In genomic region chr6:137496392-137496767, GRCh38 we compare ENCODE assay signal across 18 cellular contexts. TPM values are rescaled to one million over a fixed set of nuclear protein-coding genes. Genes with fewer than 3 reads are reported as not detected.
DNase-seq lines count a peak whose midpoint lies in the region; ATAC-seq and TF ChIP-seq lines count a peak whose summit lies in the region.
"Had no signal": no experiment of that assay in that cellular context is flagged by ENCODE, and none has a peak within 500 bp of the region (broad histone marks: within the 10 kb centered on the region; RNA-seq: fewer than 3 reads in every experiment).

No MANE protein-coding gene starts in this region.

- peak overlapping the region; percentile 12 for H3K4me3 Mint-ChIP-seq in activated T-cell treated with anti-CD3 and anti-CD28 coated beads, Interleukin-2, amount 50 U/mL, for 24 hours
- H3K4me3 Mint-ChIP-seq in progenitor cell of endocrine pancreas (ENCODE audit: low read depth) = no peak overlapping the region

- H3K4me1 Mint-ChIP-seq in activated T-cell treated with anti-CD3 and anti-CD28 coated beads, Interleukin-2, amount 50 U/mL, for 24 hours (ENCODE audit: low read depth) = peaks cover 60% of the 10 kb centered on the region
- peaks cover 4% of the 10 kb centered on the region for H3K4me1 Mint-ChIP-seq in progenitor cell of endocrine pancreas (ENCODE audit: low read depth)

- TF ChIP-seq CTCF in esophagus muscularis mucosa (IDR thresholded peaks at IDR 0.05) = no peak
- no peak for TF ChIP-seq CTCF in progenitor cell of endocrine pancreas (IDR thresholded peaks at IDR 0.05; ENCODE audit: unreplicated experiment)

- WGBS in esophagus muscularis mucosa = 9% methylated on average over 16 of the region's 16 CpGs

- H3K9me3 Mint-ChIP-seq in activated T-cell treated with anti-CD3 and anti-CD28 coated beads, Interleukin-2, amount 50 U/mL, for 24 hours = no peaks in the 10 kb centered on the region
- H3K9me3 Mint-ChIP-seq in progenitor cell of endocrine pancreas (ENCODE audit: low read depth) = no peaks in the 10 kb centered on the region

- peaks cover 29% of the 10 kb centered on the region; the same call in 1 of the 2 replicates for H3K4me1 ChIP-seq in HUES6 (ENCODE audit: control insufficient read depth, insufficient read depth, low read length)
- peaks cover 33 to 59% (median 53%) of the 10 kb centered on the region in 4 donors for H3K4me1 ChIP-seq in esophagus muscularis mucosa

- no peaks in the 10 kb centered on the region for H3K36me3 Mint-ChIP-seq in activated T-cell treated with anti-CD3 and anti-CD28 coated beads, Interleukin-2, amount 50 U/mL, for 24 hours (ENCODE audit: low read depth)
- H3K36me3 Mint-ChIP-seq in progenitor cell of endocrine pancreas (ENCODE audit: insufficient read depth) = no peaks in the 10 kb centered on the region

- H3K27me3 ChIP-seq in HUES6 (ENCODE audit: control insufficient read depth, insufficient read depth, low read length) (peaks cover 100% of the 10 kb centered on the region), esophagus muscularis mucosa (peaks cover 23 to 90% (median 77%) of the 10 kb centered on the region in 4 donors)

- intact Hi-C loops in esophagus muscularis mucosa (cut with DNase I) = no loop called here

- H3K27me3 Mint-ChIP-seq in activated T-cell treated with anti-CD3 and anti-CD28 coated beads, Interleukin-2, amount 50 U/mL, for 24 hours = peaks cover 89% of the 10 kb centered on the region
- peaks cover 94% of the 10 kb centered on the region for H3K27me3 Mint-ChIP-seq in progenitor cell of endocrine pancreas

- no peak overlapping the region for H3K27ac ChIP-seq in HUES6 (ENCODE audit: low read depth, low read length)
- no peak overlapping the region for H3K27ac ChIP-seq in esophagus muscularis mucosa (replicated peaks in 1 of 4)
- H3K27ac ChIP-seq: breast epithelium, thoracic aorta had no signal

- H3K27ac Mint-ChIP-seq in activated T-cell treated with anti-CD3 and anti-CD28 coated beads, Interleukin-2, amount 50 U/mL, for 24 hours = no peak overlapping the region
- peak overlapping the region; percentile 27 for H3K27ac Mint-ChIP-seq in progenitor cell of endocrine pancreas

- no peak for TF ChIP-seq EP300 in esophagus muscularis mucosa (IDR thresholded peaks at IDR 0.05)

- DNase-seq in activated T-cell treated with anti-CD3 and anti-CD28 coated beads, Interleukin-2, amount 50 U/mL, for 24 hours = peak; percentile 37
- DNase-seq in activated T-cell treated with anti-CD3 and anti-CD28 coated beads for 4 hours = no peak
- peak; percentile 86 for DNase-seq in esophagus muscularis mucosa (ENCODE audit: extremely low spot score)
- no peak for DNase-seq in progenitor cell of endocrine pancreas (ENCODE audit: low spot score, unreplicated experiment)
- DNase-seq in GF-D8 (lab: John Stamatoyannopoulos, UW) = no peak
- DNase-seq: DMS79; effector CD8-positive, alpha-beta T cell; NCI-H1048; NCI-H2227 treated with DMSO at 0.1 percent for 48 hours; SK-N-SH; stimulated activated CD4-positive, alpha-beta T cell treated with anti-CD3 and anti-CD28 coated beads, Interleukin-12 subunit alpha, Interleukin-12 subunit beta, amount 100 ng/mL, for 4 hours had no signal

- no peak overlapping the region for H3K9ac ChIP-seq in HUES6 (ENCODE audit: low read length)
- H3K9ac ChIP-seq: SK-N-SH had no signal

- ATAC-seq in GM21381 (IDR thresholded peaks at IDR 0.05; ENCODE audit: unreplicated experiment) (no peak), GM19023 (IDR thresholded peaks at IDR 0.05; ENCODE audit: unreplicated experiment) (no peak)

- H3K36me3 ChIP-seq in HUES6 (ENCODE audit: control insufficient read depth, insufficient read depth, low read length) = no peaks in the 10 kb centered on the region
- no peaks in the 10 kb centered on the region for H3K36me3 ChIP-seq in esophagus muscularis mucosa
- H3K36me3 ChIP-seq: breast epithelium, thoracic aorta had no signal

- no peak for TF ChIP-seq POLR2A in esophagus muscularis mucosa (IDR thresholded peaks at IDR 0.05; ENCODE audit: low read depth)

- H3K9me3 ChIP-seq in HUES6 (ENCODE audit: control insufficient read depth, insufficient read depth, low read depth, low read length) = no peaks in the 10 kb centered on the region
- no peaks in the 10 kb centered on the region for H3K9me3 ChIP-seq in esophagus muscularis mucosa
- H3K9me3 ChIP-seq: breast epithelium, SK-N-SH, thoracic aorta had no signal

- H3K4me3 ChIP-seq in HUES6 (ENCODE audit: low read depth, low read length) (peak overlapping the region; percentile 67), esophagus muscularis mucosa (no peak overlapping the region)

RNA-seq across cellular contexts. Expression of gene OLIG3, which starts 2.2 kb away (rescaled TPM):
- total RNA-seq in esophagus muscularis mucosa (under 1 TPM in 1 of 4 donors, not detected in 3; 0.32 TPM), progenitor cell of endocrine pancreas (not detected in 2 replicates)
- total RNA-seq: breast epithelium, fibroblast of villous mesenchyme, mononuclear cell, thoracic aorta had no signal

Comparison
In these comparisons a context has a peak if more than half of its experiments do, and no peak if none do; other contexts are left out.
1. DNase-seq: peak in activated T-cell treated with anti-CD3 and anti-CD28 coated beads, Interleukin-2, amount 50 U/mL, for 24 hours (single experiment) and esophagus muscularis mucosa (single experiment); none in activated T-cell treated with anti-CD3 and anti-CD28 coated beads for 4 hours (single experiment), progenitor cell of endocrine pancreas (single experiment) and GF-D8 (single experiment).